In the genomic region with DNA sequence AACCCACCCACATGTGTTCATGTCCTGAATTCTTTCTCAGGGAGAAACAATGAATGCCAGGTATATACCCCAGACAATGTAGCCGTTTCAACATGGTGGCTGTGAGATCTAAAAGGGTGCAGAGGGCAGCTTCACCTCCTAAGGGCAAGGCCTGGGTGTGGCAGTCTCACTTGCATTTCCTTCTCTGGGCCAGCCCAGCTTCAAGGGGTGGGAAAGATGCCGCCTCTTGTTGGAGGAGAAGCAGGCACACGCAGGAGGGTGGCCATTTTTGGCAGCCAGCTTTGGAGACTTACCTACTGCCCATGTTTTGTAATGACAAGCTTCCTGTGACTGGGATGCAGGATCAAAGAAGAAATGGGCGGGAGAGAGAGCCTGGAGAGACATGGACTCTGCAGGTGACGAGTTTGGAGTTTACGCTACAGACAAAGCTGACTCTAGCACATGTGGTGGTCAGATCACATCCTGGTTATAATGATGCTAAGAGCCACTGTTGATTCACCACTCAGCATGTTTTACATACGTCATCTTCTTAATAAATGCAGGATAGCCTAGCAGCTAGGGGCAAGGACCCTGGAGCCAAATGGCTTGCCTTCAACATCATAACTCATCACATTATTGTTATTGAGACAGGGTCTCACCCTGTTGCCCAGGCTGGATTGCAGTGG, we compare ENCODE assay signal across 1 cellular context.
TF ChIP-seq lines count a peak whose summit lies in the region.

No MANE protein-coding gene starts in this region.

TF ChIP-seq in GM23338, 12 proteins besides CTCF, POLR2A, EP300 and RAD21:
- TF ChIP-seq, protein P1, sequence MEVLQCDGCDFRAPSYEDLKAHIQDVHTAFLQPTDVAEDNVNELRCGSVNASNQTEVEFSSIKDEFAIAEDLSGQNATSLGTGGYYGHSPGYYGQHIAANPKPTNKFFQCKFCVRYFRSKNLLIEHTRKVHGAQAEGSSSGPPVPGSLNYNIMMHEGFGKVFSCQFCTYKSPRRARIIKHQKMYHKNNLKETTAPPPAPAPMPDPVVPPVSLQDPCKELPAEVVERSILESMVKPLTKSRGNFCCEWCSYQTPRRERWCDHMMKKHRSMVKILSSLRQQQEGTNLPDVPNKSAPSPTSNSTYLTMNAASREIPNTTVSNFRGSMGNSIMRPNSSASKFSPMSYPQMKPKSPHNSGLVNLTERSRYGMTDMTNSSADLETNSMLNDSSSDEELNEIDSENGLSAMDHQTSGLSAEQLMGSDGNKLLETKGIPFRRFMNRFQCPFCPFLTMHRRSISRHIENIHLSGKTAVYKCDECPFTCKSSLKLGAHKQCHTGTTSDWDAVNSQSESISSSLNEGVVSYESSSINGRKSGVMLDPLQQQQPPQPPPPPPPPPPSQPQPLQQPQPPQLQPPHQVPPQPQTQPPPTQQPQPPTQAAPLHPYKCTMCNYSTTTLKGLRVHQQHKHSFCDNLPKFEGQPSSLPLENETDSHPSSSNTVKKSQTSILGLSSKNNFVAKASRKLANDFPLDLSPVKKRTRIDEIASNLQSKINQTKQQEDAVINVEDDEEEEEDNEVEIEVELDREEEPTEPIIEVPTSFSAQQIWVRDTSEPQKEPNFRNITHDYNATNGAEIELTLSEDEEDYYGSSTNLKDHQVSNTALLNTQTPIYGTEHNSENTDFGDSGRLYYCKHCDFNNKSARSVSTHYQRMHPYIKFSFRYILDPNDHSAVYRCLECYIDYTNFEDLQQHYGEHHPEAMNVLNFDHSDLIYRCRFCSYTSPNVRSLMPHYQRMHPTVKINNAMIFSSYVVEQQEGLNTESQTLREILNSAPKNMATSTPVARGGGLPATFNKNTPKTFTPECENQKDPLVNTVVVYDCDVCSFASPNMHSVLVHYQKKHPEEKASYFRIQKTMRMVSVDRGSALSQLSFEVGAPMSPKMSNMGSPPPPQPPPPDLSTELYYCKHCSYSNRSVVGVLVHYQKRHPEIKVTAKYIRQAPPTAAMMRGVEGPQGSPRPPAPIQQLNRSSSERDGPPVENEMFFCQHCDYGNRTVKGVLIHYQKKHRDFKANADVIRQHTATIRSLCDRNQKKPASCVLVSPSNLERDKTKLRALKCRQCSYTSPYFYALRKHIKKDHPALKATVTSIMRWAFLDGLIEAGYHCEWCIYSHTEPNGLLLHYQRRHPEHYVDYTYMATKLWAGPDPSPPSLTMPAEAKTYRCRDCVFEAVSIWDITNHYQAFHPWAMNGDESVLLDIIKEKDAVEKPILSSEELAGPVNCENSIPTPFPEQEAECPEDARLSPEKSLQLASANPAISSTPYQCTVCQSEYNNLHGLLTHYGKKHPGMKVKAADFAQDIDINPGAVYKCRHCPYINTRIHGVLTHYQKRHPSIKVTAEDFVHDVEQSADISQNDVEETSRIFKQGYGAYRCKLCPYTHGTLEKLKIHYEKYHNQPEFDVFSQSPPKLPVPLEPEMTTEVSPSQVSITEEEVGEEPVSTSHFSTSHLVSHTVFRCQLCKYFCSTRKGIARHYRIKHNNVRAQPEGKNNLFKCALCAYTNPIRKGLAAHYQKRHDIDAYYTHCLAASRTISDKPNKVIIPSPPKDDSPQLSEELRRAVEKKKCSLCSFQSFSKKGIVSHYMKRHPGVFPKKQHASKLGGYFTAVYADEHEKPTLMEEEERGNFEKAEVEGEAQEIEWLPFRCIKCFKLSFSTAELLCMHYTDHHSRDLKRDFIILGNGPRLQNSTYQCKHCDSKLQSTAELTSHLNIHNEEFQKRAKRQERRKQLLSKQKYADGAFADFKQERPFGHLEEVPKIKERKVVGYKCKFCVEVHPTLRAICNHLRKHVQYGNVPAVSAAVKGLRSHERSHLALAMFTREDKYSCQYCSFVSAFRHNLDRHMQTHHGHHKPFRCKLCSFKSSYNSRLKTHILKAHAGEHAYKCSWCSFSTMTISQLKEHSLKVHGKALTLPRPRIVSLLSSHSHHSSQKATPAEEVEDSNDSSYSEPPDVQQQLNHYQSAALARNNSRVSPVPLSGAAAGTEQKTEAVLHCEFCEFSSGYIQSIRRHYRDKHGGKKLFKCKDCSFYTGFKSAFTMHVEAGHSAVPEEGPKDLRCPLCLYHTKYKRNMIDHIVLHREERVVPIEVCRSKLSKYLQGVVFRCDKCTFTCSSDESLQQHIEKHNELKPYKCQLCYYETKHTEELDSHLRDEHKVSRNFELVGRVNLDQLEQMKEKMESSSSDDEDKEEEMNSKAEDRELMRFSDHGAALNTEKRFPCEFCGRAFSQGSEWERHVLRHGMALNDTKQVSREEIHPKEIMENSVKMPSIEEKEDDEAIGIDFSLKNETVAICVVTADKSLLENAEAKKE (CRISPR knock-in tag; IDR thresholded peaks at IDR 0.05) = no peak
- TF ChIP-seq EZH2phosphoT487 (IDR thresholded peaks at IDR 0.05; ENCODE audit: unreplicated experiment) (no peak), ZNF114 (CRISPR knock-in tag; IDR thresholded peaks at IDR 0.05) (no peak), POLR2AphosphoS5 (IDR thresholded peaks at IDR 0.05; ENCODE audit: low read depth) (no peak), JUNB (IDR thresholded peaks at IDR 0.05; ENCODE audit: unreplicated experiment) (no peak), EZH2 (IDR thresholded peaks at IDR 0.05; ENCODE audit: low read depth, unreplicated experiment) (no peak), ZNF331 (CRISPR knock-in tag; IDR thresholded peaks at IDR 0.05; ENCODE audit: low read depth) (no peak), CREB1 (CRISPR knock-in tag; IDR thresholded peaks at IDR 0.05; ENCODE audit: low read depth) (no peak), STAT1 (IDR thresholded peaks at IDR 0.05; ENCODE audit: unreplicated experiment) (no peak), NANOG (IDR thresholded peaks at IDR 0.05; ENCODE audit: borderline replicate concordance) (no peak)
- TF ChIP-seq, protein P2, sequence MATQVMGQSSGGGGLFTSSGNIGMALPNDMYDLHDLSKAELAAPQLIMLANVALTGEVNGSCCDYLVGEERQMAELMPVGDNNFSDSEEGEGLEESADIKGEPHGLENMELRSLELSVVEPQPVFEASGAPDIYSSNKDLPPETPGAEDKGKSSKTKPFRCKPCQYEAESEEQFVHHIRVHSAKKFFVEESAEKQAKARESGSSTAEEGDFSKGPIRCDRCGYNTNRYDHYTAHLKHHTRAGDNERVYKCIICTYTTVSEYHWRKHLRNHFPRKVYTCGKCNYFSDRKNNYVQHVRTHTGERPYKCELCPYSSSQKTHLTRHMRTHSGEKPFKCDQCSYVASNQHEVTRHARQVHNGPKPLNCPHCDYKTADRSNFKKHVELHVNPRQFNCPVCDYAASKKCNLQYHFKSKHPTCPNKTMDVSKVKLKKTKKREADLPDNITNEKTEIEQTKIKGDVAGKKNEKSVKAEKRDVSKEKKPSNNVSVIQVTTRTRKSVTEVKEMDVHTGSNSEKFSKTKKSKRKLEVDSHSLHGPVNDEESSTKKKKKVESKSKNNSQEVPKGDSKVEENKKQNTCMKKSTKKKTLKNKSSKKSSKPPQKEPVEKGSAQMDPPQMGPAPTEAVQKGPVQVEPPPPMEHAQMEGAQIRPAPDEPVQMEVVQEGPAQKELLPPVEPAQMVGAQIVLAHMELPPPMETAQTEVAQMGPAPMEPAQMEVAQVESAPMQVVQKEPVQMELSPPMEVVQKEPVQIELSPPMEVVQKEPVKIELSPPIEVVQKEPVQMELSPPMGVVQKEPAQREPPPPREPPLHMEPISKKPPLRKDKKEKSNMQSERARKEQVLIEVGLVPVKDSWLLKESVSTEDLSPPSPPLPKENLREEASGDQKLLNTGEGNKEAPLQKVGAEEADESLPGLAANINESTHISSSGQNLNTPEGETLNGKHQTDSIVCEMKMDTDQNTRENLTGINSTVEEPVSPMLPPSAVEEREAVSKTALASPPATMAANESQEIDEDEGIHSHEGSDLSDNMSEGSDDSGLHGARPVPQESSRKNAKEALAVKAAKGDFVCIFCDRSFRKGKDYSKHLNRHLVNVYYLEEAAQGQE (IDR thresholded peaks at IDR 0.05; ENCODE audit: unreplicated experiment) = no peak
- TF ChIP-seq, protein P3, sequence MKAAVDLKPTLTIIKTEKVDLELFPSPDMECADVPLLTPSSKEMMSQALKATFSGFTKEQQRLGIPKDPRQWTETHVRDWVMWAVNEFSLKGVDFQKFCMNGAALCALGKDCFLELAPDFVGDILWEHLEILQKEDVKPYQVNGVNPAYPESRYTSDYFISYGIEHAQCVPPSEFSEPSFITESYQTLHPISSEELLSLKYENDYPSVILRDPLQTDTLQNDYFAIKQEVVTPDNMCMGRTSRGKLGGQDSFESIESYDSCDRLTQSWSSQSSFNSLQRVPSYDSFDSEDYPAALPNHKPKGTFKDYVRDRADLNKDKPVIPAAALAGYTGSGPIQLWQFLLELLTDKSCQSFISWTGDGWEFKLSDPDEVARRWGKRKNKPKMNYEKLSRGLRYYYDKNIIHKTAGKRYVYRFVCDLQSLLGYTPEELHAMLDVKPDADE (IDR thresholded peaks at IDR 0.05) = no peak
